Comparison of ENCODE assay signal across 28 cellular contexts in the genomic region with DNA sequence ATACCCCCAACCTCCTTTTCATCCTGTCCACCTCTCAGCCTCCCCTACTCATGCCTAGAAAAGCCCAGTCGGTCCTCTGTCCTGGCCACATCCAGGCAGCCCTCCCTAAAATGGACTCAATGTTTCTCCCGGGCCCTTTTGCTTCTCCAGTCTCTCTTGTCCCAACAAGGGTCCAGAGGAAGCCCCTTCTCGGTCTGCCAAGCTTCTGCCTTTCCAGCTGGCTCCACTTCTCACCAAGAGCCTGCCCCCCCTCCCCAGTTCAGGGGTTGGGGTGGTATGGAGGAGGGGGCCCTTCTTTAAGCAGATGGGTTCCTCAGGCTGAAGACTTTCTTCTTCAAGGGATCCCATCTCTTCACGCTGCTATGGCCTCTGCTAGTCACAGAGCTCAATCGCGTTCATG. TPM values are rescaled to one million over a fixed set of nuclear protein-coding genes. Genes with fewer than 3 reads are reported as not detected.
"Had no signal": no experiment of that assay in that cellular context is flagged by ENCODE, and none has a peak within 500 bp of the region (broad histone marks: within the 10 kb centered on the region; RNA-seq: fewer than 3 reads in every experiment).

No MANE protein-coding gene starts in this region.

- ATAC-seq: activated naive CD4-positive, alpha-beta T cell treated with anti-CD3 and anti-CD28 coated beads, Interleukin-2, amount 50 U/mL, for 72 hours; activated T-cell treated with anti-CD3 and anti-CD28 coated beads, Interleukin-2, amount 50 U/mL, for 4 hours; activated T-helper 17 cell treated with anti-CD3 and anti-CD28 coated beads, Interleukin-2, amount 50 U/mL, for 72 hours; foreskin keratinocyte; gastrocnemius medialis; WTC11 had no signal

- H3K27me3 ChIP-seq: ascending aorta, cardiac muscle cell, dorsolateral prefrontal cortex, foreskin keratinocyte, gastrocnemius medialis had no signal

- H3K9me3 ChIP-seq: ascending aorta, breast epithelium, esophagus muscularis mucosa, gastrocnemius medialis had no signal

- H3K4me3 ChIP-seq: ascending aorta, breast epithelium, cardiac muscle cell, coronary artery, dorsolateral prefrontal cortex, esophagus muscularis mucosa, gastrocnemius medialis had no signal

- H3K27ac ChIP-seq: ascending aorta, breast epithelium, cardiac muscle cell, coronary artery, esophagus muscularis mucosa, foreskin keratinocyte, gastrocnemius medialis, VCaP had no signal

- DNase-seq: activated CD4-positive, alpha-beta memory T cell treated with anti-CD3 and anti-CD28 coated beads, Interleukin-2, amount 10 ng/mL, durations not matched to agents 7 days and 5 days; activated CD4-positive, alpha-beta T cell treated with anti-CD3 and anti-CD28 coated beads for 1 hour; activated CD4-positive, alpha-beta T cell treated with anti-CD3 and anti-CD28 coated beads for 4 hours; activated CD4-positive, alpha-beta T cell treated with anti-CD3 and anti-CD28 coated beads, Interleukin-2, amount 10 ng/mL, durations not matched to agents 7 days and 5 days; activated CD4-positive, alpha-beta T cell treated with anti-CD3 and anti-CD28 coated beads, Interleukin-2, amount 50 U/mL, for 4 hours; activated CD8-positive, alpha-beta memory T cell treated with anti-CD3 and anti-CD28 coated beads, Interleukin-2, amount 50 U/mL, for 48 hours; activated effector memory CD4-positive, alpha-beta T cell treated with Interleukin-2 at 50 U/mL for 16 hours; activated gamma-delta T cell treated with Interleukin-2 at 50 U/mL for 16 hours; activated naive CD4-positive, alpha-beta T cell treated with anti-CD3 and anti-CD28 coated beads, Interleukin-2, amount 10 ng/mL, durations not matched to agents 7 days and 5 days; activated naive CD8-positive, alpha-beta T cell treated with anti-CD3 and anti-CD28 coated beads, Interleukin-2, amount 10 ng/mL, durations not matched to agents 7 days and 5 days; activated T-cell treated with anti-CD3 and anti-CD28 coated beads, Interleukin-2, amount 50 U/mL, for 4 hours; effector memory CD4-positive, alpha-beta T cell; foreskin keratinocyte; gastrocnemius medialis; glutamatergic neuron; T-helper 2 cell had no signal

- H3K36me3 ChIP-seq: ascending aorta, breast epithelium, cardiac muscle cell, gastrocnemius medialis had no signal

RNA-seq across cellular contexts. Expression of a gene that starts 23.9 kb away (rescaled TPM):
- total RNA-seq: activated CD4-positive, alpha-beta memory T cell treated with anti-CD3 and anti-CD28 coated beads, Interleukin-2, amount 10 ng/mL, durations not matched to agents 7 days and 5 days; activated CD4-positive, alpha-beta T cell treated with anti-CD3 and anti-CD28 coated beads, Interleukin-2, amount 10 ng/mL, durations not matched to agents 7 days and 5 days; activated naive CD4-positive, alpha-beta T cell treated with anti-CD3 and anti-CD28 coated beads, Interleukin-2, amount 50 U/mL, for 72 hours; activated T-helper 17 cell treated with anti-CD3 and anti-CD28 coated beads, Interleukin-2, amount 50 U/mL, for 72 hours; ascending aorta; T-helper 1 cell treated with Interleukin-12 subunit alpha and Interleukin-12 subunit beta and Interleukin-4 antibody, amounts not matched to agents 30 ng/mL and 1 ng/mL, for 36 hours; WTC11 had no signal

RNA-seq across cellular contexts. Expression of a gene that starts 36.0 kb away (rescaled TPM):
- total RNA-seq: activated CD4-positive, alpha-beta memory T cell treated with anti-CD3 and anti-CD28 coated beads, Interleukin-2, amount 10 ng/mL, durations not matched to agents 7 days and 5 days; activated CD4-positive, alpha-beta T cell treated with anti-CD3 and anti-CD28 coated beads, Interleukin-2, amount 10 ng/mL, durations not matched to agents 7 days and 5 days; activated naive CD4-positive, alpha-beta T cell treated with anti-CD3 and anti-CD28 coated beads, Interleukin-2, amount 50 U/mL, for 72 hours; activated naive CD8-positive, alpha-beta T cell treated with anti-CD3 and anti-CD28 coated beads, Interleukin-2, amount 10 ng/mL, durations not matched to agents 7 days and 5 days; activated T-cell treated with anti-CD3 and anti-CD28 coated beads, Interleukin-2, amount 50 U/mL, for 4 hours; activated T-helper 17 cell treated with anti-CD3 and anti-CD28 coated beads, Interleukin-2, amount 50 U/mL, for 72 hours; ascending aorta; breast epithelium; cerebellum; foreskin keratinocyte; T-helper 1 cell treated with Interleukin-12 subunit alpha and Interleukin-12 subunit beta and Interleukin-4 antibody, amounts not matched to agents 30 ng/mL and 1 ng/mL, for 36 hours had no signal
- polyA plus RNA-seq: foreskin keratinocyte had no signal

RNA-seq across cellular contexts. Expression of a gene that starts 44.4 kb away (rescaled TPM):
- total RNA-seq: activated CD4-positive, alpha-beta memory T cell treated with anti-CD3 and anti-CD28 coated beads, Interleukin-2, amount 10 ng/mL, durations not matched to agents 7 days and 5 days; activated CD4-positive, alpha-beta T cell treated with anti-CD3 and anti-CD28 coated beads, Interleukin-2, amount 10 ng/mL, durations not matched to agents 7 days and 5 days; activated naive CD4-positive, alpha-beta T cell treated with anti-CD3 and anti-CD28 coated beads, Interleukin-2, amount 50 U/mL, for 72 hours; activated naive CD8-positive, alpha-beta T cell treated with anti-CD3 and anti-CD28 coated beads, Interleukin-2, amount 10 ng/mL, durations not matched to agents 7 days and 5 days; activated T-helper 17 cell treated with anti-CD3 and anti-CD28 coated beads, Interleukin-2, amount 50 U/mL, for 72 hours; ascending aorta; cardiac muscle cell; cerebellum; dorsolateral prefrontal cortex; gastrocnemius medialis; T-helper 1 cell treated with Interleukin-12 subunit alpha and Interleukin-12 subunit beta and Interleukin-4 antibody, amounts not matched to agents 30 ng/mL and 1 ng/mL, for 36 hours had no signal
- polyA plus RNA-seq: cardiac muscle cell had no signal
